Comparison of ENCODE assay signal across 8 cellular contexts in genomic region chr2:113700186-113700841, GRCh38. TPM values are rescaled to one million over a fixed set of nuclear protein-coding genes. Genes with fewer than 3 reads are reported as not detected.
DNase-seq lines count a peak whose midpoint lies in the region; ATAC-seq and TF ChIP-seq lines count a peak whose summit lies in the region.

No MANE protein-coding gene starts in this region.

- H3K4me3 Mint-ChIP-seq in activated CD4-positive, alpha-beta T cell treated with anti-CD3 and anti-CD28 coated beads, Interleukin-2, amount 10 ng/mL, durations not matched to agents 24 days and 14 days, result peak overlapping the region; percentile 57

- H3K27me3 ChIP-seq in left ventricle myocardium inferior (ENCODE audit: low read depth), result no peaks in the 10 kb centered on the region

- POLR2A ChIA-PET in HEK293T (lab: Yijun Ruan, JAX), result no interaction called here

- H3K36me3 Mint-ChIP-seq in activated CD4-positive, alpha-beta T cell treated with anti-CD3 and anti-CD28 coated beads, Interleukin-2, amount 10 ng/mL, durations not matched to agents 24 days and 14 days (ENCODE audit: low read depth), result peaks cover 3% of the 10 kb centered on the region

- peak overlapping the region; percentile 90 for H3K27ac Mint-ChIP-seq in activated CD4-positive, alpha-beta T cell treated with anti-CD3 and anti-CD28 coated beads, Interleukin-2, amount 10 ng/mL, durations not matched to agents 24 days and 14 days

- intact Hi-C loops in activated CD4-positive, alpha-beta T cell treated with anti-CD3 and anti-CD28 coated beads, Interleukin-2, amount 10 ng/mL, durations not matched to agents 24 days and 14 days (cut with micrococcal nuclease), result no loop called here
- intact Hi-C loops in left ventricle myocardium inferior (cut with micrococcal nuclease), result no loop called here

- peak; percentile 64 for TF ChIP-seq CTCF in left ventricle myocardium inferior (IDR thresholded peaks at IDR 0.05; ENCODE audit: borderline replicate concordance)

- CTCF ChIA-PET in HEK293T (lab: Yijun Ruan, JAX), result interaction anchor here (1.2 kb wide), 1 partner anchor 15 kb away, joined by 5 read pairs; no protein-coding TSS in a partner anchor

- DNase-seq in NCI-H2107 treated with DMSO at 0.1 percent for 48 hours (lab: John Stamatoyannopoulos, UW; ENCODE audit: unreplicated experiment) (peak; percentile 5), NCI-H2107 (lab: John Stamatoyannopoulos, UW) (no peak), HEK293T (ENCODE audit: extremely low spot score) (peak; percentile 72), MV-4-11 (lab: John Stamatoyannopoulos, UW) (peak; percentile 89), left ventricle myocardium inferior (peak; percentile 48), putamen (ENCODE audit: low spot score) (no peak)
- DNase-seq in activated CD4-positive, alpha-beta T cell treated with anti-CD3 and anti-CD28 coated beads, Interleukin-2, amount 10 ng/mL, durations not matched to agents 24 days and 14 days, result peak; percentile 83
- peak; percentile 62 for DNase-seq in stimulated activated naive CD8-positive, alpha-beta T cell treated with anti-CD3 and anti-CD28 coated beads, Interleukin-15, Interleukin-2, amounts not matched to agents 100 U/mL and 50 U/mL, for 24 hours

- H3K36me3 ChIP-seq in left ventricle myocardium inferior, result peaks cover 9% of the 10 kb centered on the region

- H3K4me1 ChIP-seq in left ventricle myocardium inferior, result peaks cover 9% of the 10 kb centered on the region

- peak; percentile 86 for ATAC-seq in stimulated activated naive CD8-positive, alpha-beta T cell treated with anti-CD3 and anti-CD28 coated beads, Interleukin-15, Interleukin-2, amounts not matched to agents 100 U/mL and 50 U/mL, for 24 hours

- peaks cover 23% of the 10 kb centered on the region for H3K4me1 Mint-ChIP-seq in activated CD4-positive, alpha-beta T cell treated with anti-CD3 and anti-CD28 coated beads, Interleukin-2, amount 10 ng/mL, durations not matched to agents 24 days and 14 days

- H3K9me3 Mint-ChIP-seq in activated CD4-positive, alpha-beta T cell treated with anti-CD3 and anti-CD28 coated beads, Interleukin-2, amount 10 ng/mL, durations not matched to agents 24 days and 14 days, result peaks cover 3% of the 10 kb centered on the region

- H3K9me3 ChIP-seq in left ventricle myocardium inferior (replicated peaks), result no peaks in the 10 kb centered on the region

- H3K27ac ChIP-seq in left ventricle myocardium inferior (replicated peaks), result peak overlapping the region; percentile 9

- H3K4me3 ChIP-seq in left ventricle myocardium inferior, result peak overlapping the region; percentile 46

- H3K27me3 Mint-ChIP-seq in activated CD4-positive, alpha-beta T cell treated with anti-CD3 and anti-CD28 coated beads, Interleukin-2, amount 10 ng/mL, durations not matched to agents 24 days and 14 days, result no peaks in the 10 kb centered on the region

TF ChIP-seq in HEK293T, 16 proteins besides CTCF, POLR2A, EP300 and RAD21:
- TF ChIP-seq FOXA1 (IDR thresholded peaks at IDR 0.05), result no peak
- no peak for TF ChIP-seq CTBP1 (IDR thresholded peaks at IDR 0.05; ENCODE audit: borderline replicate concordance)
- no peak for TF ChIP-seq SP1 (IDR thresholded peaks at IDR 0.05)
- no peak for TF ChIP-seq TARDBP (IDR thresholded peaks at IDR 0.05)
- no peak for TF ChIP-seq LEF1 (IDR thresholded peaks at IDR 0.05; ENCODE audit: borderline replicate concordance)
- no peak for TF ChIP-seq FOXM1 (IDR thresholded peaks at IDR 0.05; ENCODE audit: borderline replicate concordance)
- TF ChIP-seq SUZ12 (IDR thresholded peaks at IDR 0.05), result no peak
- TF ChIP-seq NFRKB (IDR thresholded peaks at IDR 0.05), result no peak
- no peak for TF ChIP-seq BHLHE40 (IDR thresholded peaks at IDR 0.05; ENCODE audit: borderline replicate concordance)
- TF ChIP-seq ELF4 (IDR thresholded peaks at IDR 0.05), result no peak
- TF ChIP-seq ZNF384 (IDR thresholded peaks at IDR 0.05), result no peak
- no peak for TF ChIP-seq PKNOX1 (IDR thresholded peaks at IDR 0.05)
- no peak for TF ChIP-seq ARNT (IDR thresholded peaks at IDR 0.05)
- TF ChIP-seq FOXK2 (IDR thresholded peaks at IDR 0.05), result no peak
- TF ChIP-seq HDGF (IDR thresholded peaks at IDR 0.05; ENCODE audit: borderline replicate concordance), result no peak
- no peak for TF ChIP-seq L3MBTL2 (conservative IDR thresholded peaks at IDR 0.05)

RNA-seq across cellular contexts. Expression of gene SLC35F5, which starts 56.1 kb away (rescaled TPM):
- total RNA-seq in activated CD4-positive, alpha-beta T cell treated with anti-CD3 and anti-CD28 coated beads, Interleukin-2, amount 10 ng/mL, durations not matched to agents 24 days and 14 days, result 24.1 and 25.1 TPM in 2 replicates
- total RNA-seq in left ventricle myocardium inferior, result 61.4 TPM

Comparison
In these comparisons a context has a peak if more than half of its experiments do, and no peak if none do; other contexts are left out.
1. DNase-seq: peak in NCI-H2107 treated with DMSO at 0.1 percent for 48 hours (single experiment), HEK293T (single experiment), MV-4-11 (single experiment), activated CD4-positive, alpha-beta T cell treated with anti-CD3 and anti-CD28 coated beads, Interleukin-2, amount 10 ng/mL, durations not matched to agents 24 days and 14 days (single experiment), left ventricle myocardium inferior (single experiment) and stimulated activated naive CD8-positive, alpha-beta T cell treated with anti-CD3 and anti-CD28 coated beads, Interleukin-15, Interleukin-2, amounts not matched to agents 100 U/mL and 50 U/mL, for 24 hours (single experiment); none in NCI-H2107 (single experiment) and putamen (single experiment).